In the genomic region with DNA sequence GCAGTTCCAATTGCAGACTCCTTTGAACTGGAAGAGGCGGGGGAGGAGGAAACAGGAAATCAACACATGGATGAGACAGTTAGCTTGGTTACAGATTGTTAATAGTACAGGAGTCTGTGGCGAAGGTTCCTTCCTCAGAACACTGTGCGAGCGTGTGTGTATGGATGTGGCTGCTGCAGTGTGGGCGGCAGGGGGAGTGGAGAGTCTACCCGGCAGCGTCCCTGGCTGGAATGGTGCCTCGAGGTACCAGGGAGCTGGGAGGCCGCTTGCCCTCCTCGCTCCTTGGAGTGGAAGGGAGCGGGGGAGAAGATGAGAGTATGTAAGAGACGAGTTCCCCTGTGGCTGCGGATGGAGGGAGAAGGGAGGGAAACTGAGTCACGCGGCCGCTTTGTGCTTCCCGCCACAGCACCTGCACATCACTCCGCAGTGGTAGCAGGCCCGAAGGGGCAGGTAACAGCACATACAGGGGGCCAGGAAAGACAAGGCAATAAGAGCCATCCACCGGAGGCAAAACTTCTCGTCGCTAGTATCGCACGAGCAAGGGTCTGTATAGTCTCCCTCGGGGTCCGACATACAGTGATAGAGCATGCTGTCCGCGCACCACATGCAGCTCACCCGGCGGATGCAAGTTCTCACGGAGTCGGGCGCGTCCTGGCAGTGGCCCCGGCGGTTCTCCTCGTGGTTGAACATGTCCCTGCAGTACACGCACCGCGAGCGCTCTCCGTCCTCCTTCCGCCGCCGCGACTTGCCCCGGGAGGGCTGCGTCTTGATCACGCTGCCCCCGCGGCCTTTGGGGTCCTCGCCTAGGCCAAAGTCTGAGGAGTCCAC, we compare ENCODE assay signal across 31 cellular contexts.
DNase-seq lines count a peak whose midpoint lies in the region; ATAC-seq and TF ChIP-seq lines count a peak whose summit lies in the region.
"Had no signal": no experiment of that assay in that cellular context is flagged by ENCODE, and none has a peak within 500 bp of the region (broad histone marks: within the 10 kb centered on the region; RNA-seq: fewer than 3 reads in every experiment).

No MANE protein-coding gene starts in this region.

- peaks cover 27 to 53% (median 38%) of the 10 kb centered on the region in 10 experiments for H3K4me1 ChIP-seq in BLaER1 treated with 17β-estradiol and CSF1 and Interleukin-3, amounts not matched to agents 10 nM and 100 nM
- peaks cover 7% of the 10 kb centered on the region for H3K4me1 ChIP-seq in osteoblast (ENCODE audit: insufficient read depth, low read length)
- H3K4me1 ChIP-seq: parathyroid adenoma had no signal

- H3K27ac ChIP-seq in BLaER1 treated with 17β-estradiol and CSF1 and Interleukin-3, amounts not matched to agents 10 nM and 100 nM: peak overlapping the region in 1 of 11 experiments; percentile 18; a peak in 2 of 22 replicates
- no peak overlapping the region for H3K27ac ChIP-seq in osteoblast (ENCODE audit: low read depth, low read length)
- H3K27ac ChIP-seq: cardiac muscle cell, parathyroid adenoma had no signal

- no peak for TF ChIP-seq CTCF in endothelial cell (IDR thresholded peaks at IDR 0.05; ENCODE audit: unreplicated experiment)
- TF ChIP-seq CTCF in osteoblast (IDR thresholded peaks at IDR 0.05; ENCODE audit: extremely low read depth, low read depth, low read length): no peak

- H3K36me3 ChIP-seq in BLaER1 treated with 17β-estradiol and CSF1 and Interleukin-3, amounts not matched to agents 10 nM and 100 nM: peaks cover 52 to 80% (median 66%) of the 10 kb centered on the region in 11 experiments
- peaks cover 64% of the 10 kb centered on the region for H3K36me3 ChIP-seq in osteoblast (ENCODE audit: insufficient read depth, low read length)

- no peak overlapping the region for H3K4me3 ChIP-seq in BLaER1 treated with 17β-estradiol and CSF1 and Interleukin-3, amounts not matched to agents 10 nM and 100 nM
- H3K4me3 ChIP-seq in osteoblast (ENCODE audit: insufficient read depth, low read length): no peak overlapping the region
- H3K4me3 ChIP-seq: cardiac muscle cell, esophagus squamous epithelium, right atrium auricular region had no signal

- peaks cover 0 to 7% (median 0%) of the 10 kb centered on the region in 11 experiments; a peak in 8 of 22 replicates for H3K9me3 ChIP-seq in BLaER1 treated with 17β-estradiol and CSF1 and Interleukin-3, amounts not matched to agents 10 nM and 100 nM (replicated peaks in 1 of 11)
- H3K9me3 ChIP-seq in osteoblast (ENCODE audit: low read depth, low read length): no peaks in the 10 kb centered on the region
- H3K9me3 ChIP-seq: Caco-2, esophagus squamous epithelium, right atrium auricular region had no signal

- no peaks in the 10 kb centered on the region for H3K9me3 Mint-ChIP-seq in endothelial cell (ENCODE audit: unreplicated experiment)
- H3K9me3 Mint-ChIP-seq: activated CD4-positive, alpha-beta memory T cell treated with anti-CD3 and anti-CD28 coated beads for 36 hours; activated naive CD4-positive, alpha-beta T cell treated with anti-CD3 and anti-CD28 coated beads, Interleukin-2, amount 50 U/mL, for 72 hours; activated T-helper 2 cell treated with anti-CD3 and anti-CD28 coated beads, Interferon-gamma antibody, Interleukin-2, Interleukin-4, amounts not matched to agents 10 μg/mL and 5 μg/mL and 100 μg/mL, durations not matched to agents 14 hours and 24 hours and 36 hours; endodermal cell; immature natural killer cell; naive thymus-derived CD8-positive, alpha-beta T cell had no signal

- H3K4me1 Mint-ChIP-seq in endothelial cell (ENCODE audit: unreplicated experiment): peaks cover 33% of the 10 kb centered on the region
- H3K4me1 Mint-ChIP-seq: endodermal cell, immature natural killer cell had no signal

- no peak overlapping the region for H2AFZ ChIP-seq in osteoblast (ENCODE audit: low read length)
- H2AFZ ChIP-seq: parathyroid adenoma had no signal

- H3K27me3 ChIP-seq in BLaER1 treated with 17β-estradiol and CSF1 and Interleukin-3, amounts not matched to agents 10 nM and 100 nM: no peaks in the 10 kb centered on the region
- no peaks in the 10 kb centered on the region for H3K27me3 ChIP-seq in osteoblast (ENCODE audit: insufficient read depth, low read length)
- H3K27me3 ChIP-seq: cardiac muscle cell, esophagus squamous epithelium, right atrium auricular region had no signal

- peaks cover 22% of the 10 kb centered on the region for H3K36me3 Mint-ChIP-seq in endothelial cell (ENCODE audit: low read depth, unreplicated experiment)
- H3K36me3 Mint-ChIP-seq: naive thymus-derived CD8-positive, alpha-beta T cell had no signal

- no peak for ATAC-seq in GM21723 (IDR thresholded peaks at IDR 0.05; ENCODE audit: unreplicated experiment)
- ATAC-seq: activated naive CD4-positive, alpha-beta T cell treated with anti-CD3 and anti-CD28 coated beads, Interleukin-2, amount 50 U/mL, for 72 hours; left colon; naive thymus-derived CD8-positive, alpha-beta T cell had no signal

- H3K9ac ChIP-seq in BLaER1 treated with 17β-estradiol and CSF1 and Interleukin-3, amounts not matched to agents 10 nM and 100 nM: 0 out of 22 replicates have a peak overlapping the region, but pooled peaks of 1 of the 11 experiments have one; percentile 17
- H3K9ac ChIP-seq: parathyroid adenoma had no signal

- peak overlapping the region; percentile 30 to 70 (median 48); a peak in 20 of 22 replicates for H3K4me2 ChIP-seq in BLaER1 treated with 17β-estradiol and CSF1 and Interleukin-3, amounts not matched to agents 10 nM and 100 nM
- no peak overlapping the region for H3K4me2 ChIP-seq in osteoblast (ENCODE audit: insufficient read depth, low read length)

- peaks cover 19% of the 10 kb centered on the region for H3K79me2 ChIP-seq in osteoblast (ENCODE audit: insufficient read depth, low read length)
- H3K79me2 ChIP-seq: parathyroid adenoma had no signal

- H3K4me3 Mint-ChIP-seq in endothelial cell (ENCODE audit: unreplicated experiment): peak overlapping the region; percentile 29
- H3K4me3 Mint-ChIP-seq: activated CD4-positive, alpha-beta memory T cell treated with anti-CD3 and anti-CD28 coated beads for 36 hours; endodermal cell; immature natural killer cell; naive thymus-derived CD8-positive, alpha-beta T cell had no signal

- H3K27me3 Mint-ChIP-seq in endothelial cell (ENCODE audit: unreplicated experiment): peaks cover 5% of the 10 kb centered on the region
- H3K27me3 Mint-ChIP-seq: activated CD4-positive, alpha-beta memory T cell treated with anti-CD3 and anti-CD28 coated beads for 36 hours; naive thymus-derived CD8-positive, alpha-beta T cell had no signal

- H3K27ac Mint-ChIP-seq in endothelial cell (ENCODE audit: unreplicated experiment): peak overlapping the region; percentile 75
- H3K27ac Mint-ChIP-seq: activated CD4-positive, alpha-beta memory T cell treated with anti-CD3 and anti-CD28 coated beads for 36 hours; activated T-helper 2 cell treated with anti-CD3 and anti-CD28 coated beads, Interferon-gamma antibody, Interleukin-2, Interleukin-4, amounts not matched to agents 10 μg/mL and 5 μg/mL and 100 μg/mL, durations not matched to agents 14 hours and 24 hours and 36 hours; endodermal cell; immature natural killer cell had no signal

- H4K20me1 ChIP-seq in BLaER1 treated with 17β-estradiol and CSF1 and Interleukin-3, amounts not matched to agents 10 nM and 100 nM: peaks cover 3 to 52% (median 28%) of the 10 kb centered on the region in 11 experiments; a peak in 14 of 22 replicates
- H4K20me1 ChIP-seq in osteoblast (ENCODE audit: insufficient read depth, low read length): no peaks in the 10 kb centered on the region

- no peak for DNase-seq in endothelial cell (ENCODE audit: low spot score)
- peak; percentile 59 for DNase-seq in osteoblast (ENCODE audit: insufficient read length, low spot score, missing footprints)
- no peak for DNase-seq in epidermal melanocyte (ENCODE audit: insufficient read length, low spot score)
- no peak for DNase-seq in mesenteric fat pad (ENCODE audit: low spot score)
- DNase-seq in HCEC 1CT: no peak
- DNase-seq: ACHN; activated CD4-positive, alpha-beta memory T cell treated with anti-CD3 and anti-CD28 coated beads for 36 hours; activated CD4-positive, CD25-positive, alpha-beta regulatory T cell treated with anti-CD3 and anti-CD28 coated beads, Interleukin-2, amount 50 U/mL, for 72 hours; aorta; Caco-2; cortex of kidney; DMS79 treated with DMSO at 0.1 percent for 48 hours; endodermal cell; esophagus squamous epithelium; hypothalamus; immature natural killer cell; left colon; naive thymus-derived CD8-positive, alpha-beta T cell; NCI-H1105; NCI-H1930; NCI-H526 treated with DMSO at 0.1 percent for 48 hours; stimulated activated CD4-positive, alpha-beta T cell treated with anti-CD3 and anti-CD28 coated beads, Interleukin-4, amount 100 ng/mL, for 1 hour; T-helper 1 cell had no signal

TF ChIP-seq in PFSK-1, 5 proteins besides CTCF, POLR2A, EP300 and RAD21 (continues in another document):
- TF ChIP-seq POLR2AphosphoS5 (IDR thresholded peaks at IDR 0.05; ENCODE audit: low read depth, low read length): no peak
- TF ChIP-seq, protein P1, sequence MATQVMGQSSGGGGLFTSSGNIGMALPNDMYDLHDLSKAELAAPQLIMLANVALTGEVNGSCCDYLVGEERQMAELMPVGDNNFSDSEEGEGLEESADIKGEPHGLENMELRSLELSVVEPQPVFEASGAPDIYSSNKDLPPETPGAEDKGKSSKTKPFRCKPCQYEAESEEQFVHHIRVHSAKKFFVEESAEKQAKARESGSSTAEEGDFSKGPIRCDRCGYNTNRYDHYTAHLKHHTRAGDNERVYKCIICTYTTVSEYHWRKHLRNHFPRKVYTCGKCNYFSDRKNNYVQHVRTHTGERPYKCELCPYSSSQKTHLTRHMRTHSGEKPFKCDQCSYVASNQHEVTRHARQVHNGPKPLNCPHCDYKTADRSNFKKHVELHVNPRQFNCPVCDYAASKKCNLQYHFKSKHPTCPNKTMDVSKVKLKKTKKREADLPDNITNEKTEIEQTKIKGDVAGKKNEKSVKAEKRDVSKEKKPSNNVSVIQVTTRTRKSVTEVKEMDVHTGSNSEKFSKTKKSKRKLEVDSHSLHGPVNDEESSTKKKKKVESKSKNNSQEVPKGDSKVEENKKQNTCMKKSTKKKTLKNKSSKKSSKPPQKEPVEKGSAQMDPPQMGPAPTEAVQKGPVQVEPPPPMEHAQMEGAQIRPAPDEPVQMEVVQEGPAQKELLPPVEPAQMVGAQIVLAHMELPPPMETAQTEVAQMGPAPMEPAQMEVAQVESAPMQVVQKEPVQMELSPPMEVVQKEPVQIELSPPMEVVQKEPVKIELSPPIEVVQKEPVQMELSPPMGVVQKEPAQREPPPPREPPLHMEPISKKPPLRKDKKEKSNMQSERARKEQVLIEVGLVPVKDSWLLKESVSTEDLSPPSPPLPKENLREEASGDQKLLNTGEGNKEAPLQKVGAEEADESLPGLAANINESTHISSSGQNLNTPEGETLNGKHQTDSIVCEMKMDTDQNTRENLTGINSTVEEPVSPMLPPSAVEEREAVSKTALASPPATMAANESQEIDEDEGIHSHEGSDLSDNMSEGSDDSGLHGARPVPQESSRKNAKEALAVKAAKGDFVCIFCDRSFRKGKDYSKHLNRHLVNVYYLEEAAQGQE (IDR thresholded peaks at IDR 0.05; ENCODE audit: insufficient read depth in 1 of 2, low read depth in 2 of 2, low read length in 2 of 2): no peak
- peak; percentile 69 for TF ChIP-seq FOXP2 (optimal IDR thresholded peaks at IDR 0.05; ENCODE audit: borderline replicate concordance, extremely low read depth, extremely low read length, insufficient read depth)
- TF ChIP-seq SIN3A (IDR thresholded peaks at IDR 0.05; ENCODE audit: borderline replicate concordance, insufficient read depth, low read length): no peak
